Comparison of ENCODE assay signal across 7 cellular contexts in genomic region chr15:79380755-79381499, GRCh38. TPM values are rescaled to one million over a fixed set of nuclear protein-coding genes. Genes with fewer than 3 reads are reported as not detected.
DNase-seq lines count a peak whose midpoint lies in the region; ATAC-seq and TF ChIP-seq lines count a peak whose summit lies in the region.

No MANE protein-coding gene starts in this region.

- H3K36me3 Mint-ChIP-seq in activated CD8-positive, alpha-beta T cell treated with anti-CD3 and anti-CD28 coated beads for 36 hours (ENCODE audit: low read depth) = no peaks in the 10 kb centered on the region
- H3K36me3 Mint-ChIP-seq in effector memory CD8-positive, alpha-beta T cell (ENCODE audit: insufficient read depth) = peaks cover 4% of the 10 kb centered on the region
- H3K36me3 Mint-ChIP-seq in mesothelial cell of epicardium = no peaks in the 10 kb centered on the region

- DNase-seq in NCI-H774 (lab: John Stamatoyannopoulos, UW) = peak; percentile 72
- peak; percentile 89 for DNase-seq in activated CD8-positive, alpha-beta T cell treated with anti-CD3 and anti-CD28 coated beads for 36 hours
- peak; percentile 63 to 72 (median 65) for DNase-seq in effector memory CD8-positive, alpha-beta T cell
- DNase-seq in mesothelial cell of epicardium (ENCODE audit: low spot score in 2 of 2, unreplicated experiment in 2 of 2) = peak; percentile 64 to 86
- DNase-seq in stimulated activated CD8-positive, alpha-beta memory T cell treated with anti-CD3 and anti-CD28 coated beads, Interleukin-2, amount 100 ng/mL, for 48 hours (ENCODE audit: low read depth in 2 of 2) = peak; percentile 64 to 66

- POLR2A ChIA-PET in activated CD8-positive, alpha-beta T cell treated with anti-CD3 and anti-CD28 coated beads for 36 hours (lab: Charles Lee) = no interaction called here

- CTCF ChIA-PET in activated CD8-positive, alpha-beta T cell treated with anti-CD3 and anti-CD28 coated beads for 36 hours (lab: Charles Lee) = interaction anchor here (0.5 to 6.8 kb wide), 39 partner anchors 9 to 862 kb away, joined by 3 to 152 read pairs (median 4); no protein-coding TSS in a partner anchor

- H3K9me3 Mint-ChIP-seq in activated CD8-positive, alpha-beta T cell treated with anti-CD3 and anti-CD28 coated beads for 36 hours = no peaks in the 10 kb centered on the region
- H3K9me3 Mint-ChIP-seq in effector memory CD8-positive, alpha-beta T cell = no peaks in the 10 kb centered on the region
- no peaks in the 10 kb centered on the region for H3K9me3 Mint-ChIP-seq in mesothelial cell of epicardium

- no peak overlapping the region for H3K27ac Mint-ChIP-seq in activated CD8-positive, alpha-beta T cell treated with anti-CD3 and anti-CD28 coated beads for 36 hours
- H3K27ac Mint-ChIP-seq in effector memory CD8-positive, alpha-beta T cell = no peak overlapping the region
- no peak overlapping the region for H3K27ac Mint-ChIP-seq in mesothelial cell of epicardium

- no peaks in the 10 kb centered on the region for H3K27me3 Mint-ChIP-seq in activated CD8-positive, alpha-beta T cell treated with anti-CD3 and anti-CD28 coated beads for 36 hours
- no peaks in the 10 kb centered on the region for H3K27me3 Mint-ChIP-seq in effector memory CD8-positive, alpha-beta T cell
- H3K27me3 Mint-ChIP-seq in mesothelial cell of epicardium (ENCODE audit: low read depth) = no peaks in the 10 kb centered on the region

- ATAC-seq in GM18498 (IDR thresholded peaks at IDR 0.05; ENCODE audit: unreplicated experiment) = peak; percentile 68
- peak; percentile 71 for ATAC-seq in HG03354 (IDR thresholded peaks at IDR 0.05; ENCODE audit: poor library complexity, severe bottlenecking, unreplicated experiment)
- peak; percentile 83 for ATAC-seq in activated CD8-positive, alpha-beta T cell treated with anti-CD3 and anti-CD28 coated beads for 36 hours
- ATAC-seq in effector memory CD8-positive, alpha-beta T cell (replicated peaks) = peak; percentile 75

- TF ChIP-seq CTCF in activated CD8-positive, alpha-beta T cell treated with anti-CD3 and anti-CD28 coated beads for 36 hours (IDR thresholded peaks at IDR 0.05) = peak; percentile 85
- peak; percentile 92 for TF ChIP-seq CTCF in mesothelial cell of epicardium (IDR thresholded peaks at IDR 0.05; ENCODE audit: unreplicated experiment)

- no peak overlapping the region for H3K4me3 Mint-ChIP-seq in activated CD8-positive, alpha-beta T cell treated with anti-CD3 and anti-CD28 coated beads for 36 hours
- no peak overlapping the region for H3K4me3 Mint-ChIP-seq in effector memory CD8-positive, alpha-beta T cell
- no peak overlapping the region for H3K4me3 Mint-ChIP-seq in mesothelial cell of epicardium

- intact Hi-C loops in activated CD8-positive, alpha-beta T cell treated with anti-CD3 and anti-CD28 coated beads for 36 hours (cut with micrococcal nuclease) = loop anchor here (5.0 kb wide), 2 partner anchors 216 to 611 kb away; no protein-coding TSS in a partner anchor

- peaks cover 4% of the 10 kb centered on the region for H3K4me1 Mint-ChIP-seq in activated CD8-positive, alpha-beta T cell treated with anti-CD3 and anti-CD28 coated beads for 36 hours (ENCODE audit: low read depth)
- H3K4me1 Mint-ChIP-seq in effector memory CD8-positive, alpha-beta T cell (ENCODE audit: low read depth in 2 of 2) = peaks cover 0 to 2% of the 10 kb centered on the region in 2 donors
- H3K4me1 Mint-ChIP-seq in mesothelial cell of epicardium = peaks cover 4% of the 10 kb centered on the region

RNA-seq across cellular contexts. Expression of gene MINAR1, which starts 51.2 kb away (rescaled TPM):
- under 1 TPM; 0.45 TPM for total RNA-seq in activated CD8-positive, alpha-beta T cell treated with anti-CD3 and anti-CD28 coated beads for 36 hours
- total RNA-seq in mesothelial cell of epicardium = 2.2 to 2.6 TPM (median 2.4 TPM) in 3 replicates

Comparison
In these comparisons a context has a peak if more than half of its experiments do, and no peak if none do; other contexts are left out.
1. Peak in every context shown above with its lines: DNase-seq and ATAC-seq.